ENCODE assay signal across 1 cellular context in genomic region chr13:40681341-40682051, GRCh38.
TF ChIP-seq lines count a peak whose summit lies in the region.

No MANE protein-coding gene starts in this region.

TF ChIP-seq in K562, 482 proteins besides CTCF, POLR2A, EP300 and RAD21 (continued from another document and continues in another):
- TF ChIP-seq ZNF354B (CRISPR knock-in tag; IDR thresholded peaks at IDR 0.05) (no peak), SMARCA4 (IDR thresholded peaks at IDR 0.05) (0 out of 2 replicates have a peak, but pooled peaks have one; percentile 17), NKRF (IDR thresholded peaks at IDR 0.05; ENCODE audit: borderline replicate concordance) (no peak), ZBTB26 (CRISPR knock-in tag; IDR thresholded peaks at IDR 0.05) (no peak), MBD1 (CRISPR knock-in tag; IDR thresholded peaks at IDR 0.05) (no peak), POLR3A (IDR thresholded peaks at IDR 0.05; ENCODE audit: borderline replicate concordance, extremely low read depth, insufficient read depth, insufficient read length) (no peak), KDM1A (IDR thresholded peaks at IDR 0.05) (peak; percentile 98 to 99), TGIF2 (CRISPR knock-in tag; IDR thresholded peaks at IDR 0.05) (no peak), ATF7 (IDR thresholded peaks at IDR 0.05) (0 out of 2 replicates have a peak, but pooled peaks have one; percentile 19), HDAC1 (IDR thresholded peaks at IDR 0.05) (peak in 1 of 2 experiments; percentile 96; a peak in 2 of 4 replicates), CBFA2T3 (IDR thresholded peaks at IDR 0.05) (peak; percentile 87), MLX (CRISPR knock-in tag; conservative IDR thresholded peaks at IDR 0.05) (no peak), ZNF592 (IDR thresholded peaks at IDR 0.05) (no peak), OTX1 (CRISPR knock-in tag; IDR thresholded peaks at IDR 0.05) (no peak), MNT (conservative IDR thresholded peaks at IDR 0.05) (0 out of 4 replicates have a peak, but pooled peaks of 1 of the 2 experiments have one; percentile 45), ERF (CRISPR knock-in tag; IDR thresholded peaks at IDR 0.05) (no peak), ZNF766 (CRISPR knock-in tag; conservative IDR thresholded peaks at IDR 0.05) (no peak), ZNF436 (CRISPR knock-in tag; IDR thresholded peaks at IDR 0.05) (no peak), CBFA2T2 (conservative IDR thresholded peaks at IDR 0.05) (peak; percentile 77), ARID1B (IDR thresholded peaks at IDR 0.05) (peak; percentile 85), ZSCAN29 (IDR thresholded peaks at IDR 0.05) (no peak), TCF3 (CRISPR knock-in tag; IDR thresholded peaks at IDR 0.05) (peak; percentile 84), LEF1 (IDR thresholded peaks at IDR 0.05) (no peak), DLX4 (CRISPR knock-in tag; IDR thresholded peaks at IDR 0.05) (no peak), GMEB1 (CRISPR knock-in tag; IDR thresholded peaks at IDR 0.05) (no peak), CEBPZ (IDR thresholded peaks at IDR 0.05; ENCODE audit: borderline replicate concordance, low read depth, low read length) (no peak), SIRT6 (IDR thresholded peaks at IDR 0.05; ENCODE audit: low read depth, low read length) (no peak), ELF2 (CRISPR knock-in tag; IDR thresholded peaks at IDR 0.05) (no peak), NFIC (IDR thresholded peaks at IDR 0.05) (peak; percentile 95), NCOR1 (IDR thresholded peaks at IDR 0.05) (peak; percentile 65), ZFX (CRISPR knock-in tag; IDR thresholded peaks at IDR 0.05) (no peak), USF2 (CRISPR knock-in tag; IDR thresholded peaks at IDR 0.05) (no peak), ZNF518B (CRISPR knock-in tag; IDR thresholded peaks at IDR 0.05) (no peak), SMAD3 (CRISPR knock-in tag; conservative IDR thresholded peaks at IDR 0.05) (no peak), SMARCB1 (IDR thresholded peaks at IDR 0.05; ENCODE audit: insufficient read length, low read depth) (no peak), PTTG1 (tag; IDR thresholded peaks at IDR 0.05; ENCODE audit: low read depth) (no peak)
